23 cellular contexts compared by ENCODE assay signal in genomic region chr5:139037732-139038131, GRCh38.
DNase-seq lines count a peak whose midpoint lies in the region; ATAC-seq, FAIRE-seq and TF ChIP-seq lines count a peak whose summit lies in the region.
"Had no signal": no experiment of that assay in that cellular context is flagged by ENCODE, and none has a peak within 500 bp of the region (broad histone marks: within the 10 kb centered on the region; RNA-seq: fewer than 3 reads in every experiment).

No MANE protein-coding gene starts in this region.

- no peak overlapping the region for H3K4me3 Mint-ChIP-seq in osteocyte (ENCODE audit: unreplicated experiment)
- no peak overlapping the region for H3K4me3 Mint-ChIP-seq in mesothelial cell of epicardium
- H3K4me3 Mint-ChIP-seq: CD4-positive, CD25-positive, alpha-beta regulatory T cell; H9; HFFc6 had no signal

- intact Hi-C loops in GM12878 (cut with micrococcal nuclease; ENCODE audit: unreplicated experiment) (no loop called here), heart left ventricle (cut with DNase I) (no loop called here)

- H3K4me1 Mint-ChIP-seq in osteocyte (ENCODE audit: unreplicated experiment) (no peaks in the 10 kb centered on the region), mesothelial cell of epicardium (no peaks in the 10 kb centered on the region)
- H3K4me1 Mint-ChIP-seq: CD4-positive, CD25-positive, alpha-beta regulatory T cell had no signal

- SMC1A ChIA-PET in GM12878 (lab: Charles Lee; ENCODE audit: uncharacterized antibody, unreplicated experiment), result no interaction called here

- no peaks in the 10 kb centered on the region for H3K27me3 Mint-ChIP-seq in osteocyte (ENCODE audit: unreplicated experiment)
- H3K27me3 Mint-ChIP-seq in mesothelial cell of epicardium (ENCODE audit: low read depth), result no peaks in the 10 kb centered on the region
- H3K27me3 Mint-ChIP-seq: CD4-positive, CD25-positive, alpha-beta regulatory T cell had no signal

- 28% methylated on average over 3 of the region's 3 CpGs for WGBS in GM12878 (ENCODE audit: insufficient coverage, insufficient replicate concordance, low lambda C conversion rate, missing lambda C conversion rate)
- WGBS in heart left ventricle, 4 donors, result 89 to 99% (median 94%) methylated on average over 3 of the region's 3 CpGs

- no peaks in the 10 kb centered on the region; the same call in 2 of the 3 replicates for H3K9me3 ChIP-seq in GM12878 (replicated peaks; ENCODE audit: control insufficient read depth, insufficient read depth, low read length)
- peaks cover 0 to 4% (median 0%) of the 10 kb centered on the region in 12 donors for H3K9me3 ChIP-seq in heart left ventricle

- CTCF ChIA-PET in GM12878 (lab: Yijun Ruan, JAX), result no interaction called here

- RAD21 ChIA-PET in GM12878 (lab: Charles Lee; ENCODE audit: unreplicated experiment), result no interaction called here

- H3K4me1 ChIP-seq in GM12878 (ENCODE audit: control insufficient read depth, insufficient read depth, low read length), result no peaks in the 10 kb centered on the region
- H3K4me1 ChIP-seq in heart left ventricle, result no peaks in the 10 kb centered on the region

- BruUV-seq in GM12878 (replicated peaks; lab: Mats Ljungman, UMichigan), result no TSS peak

- no peak for TF ChIP-seq EP300 in GM12878 (IDR thresholded peaks at IDR 0.05; ENCODE audit: borderline replicate concordance in 1 of 2, control insufficient read depth in 1 of 2, low read depth in 2 of 2, low read length in 2 of 2)

- H3K9ac ChIP-seq in GM12878 (ENCODE audit: control insufficient read depth, insufficient read depth, low read length), result no peak overlapping the region

- FAIRE-seq in GM18507 (lab: Jason Lieb, UNC) (peak; percentile 24), GM12878 (lab: Jason Lieb, UNC) (no peak)
- FAIRE-seq: GM12891, HepG2 had no signal

- POLR2A ChIA-PET in GM12878 (lab: Charles Lee), result no interaction called here

- no peaks in the 10 kb centered on the region for H3K36me3 ChIP-seq in GM12878 (ENCODE audit: control insufficient read depth in 2 of 2, insufficient read depth in 2 of 2, low read length in 1 of 2)
- H3K36me3 ChIP-seq in heart left ventricle, result peaks cover 0 to 9% (median 0%) of the 10 kb centered on the region in 9 donors

- H3K36me3 Mint-ChIP-seq in osteocyte (ENCODE audit: unreplicated experiment) (peaks cover 20% of the 10 kb centered on the region), mesothelial cell of epicardium (peaks cover 37% of the 10 kb centered on the region)

- ATAC-seq in GM12878 (no peak), HG02642 (IDR thresholded peaks at IDR 0.05; ENCODE audit: poor library complexity, unreplicated experiment) (no peak), heart left ventricle (no peak)
- ATAC-seq: HepG2 had no signal

- no peak for TF ChIP-seq RAD21 in GM12878 (IDR thresholded peaks at IDR 0.05; ENCODE audit: insufficient read depth, low read depth, low read length)

- H4K20me1 ChIP-seq in GM12878 (ENCODE audit: control insufficient read depth, insufficient read depth), result no peaks in the 10 kb centered on the region

- in situ Hi-C loops in GM12878 (cut with MboI), result no loop called here

- no peaks in the 10 kb centered on the region for H3K27me3 ChIP-seq in GM12878 (replicated peaks in 1 of 2; ENCODE audit: control insufficient read depth in 2 of 2, insufficient read depth in 2 of 2, low read length in 1 of 2)
- H3K27me3 ChIP-seq in heart left ventricle, result no peaks in the 10 kb centered on the region

- no peak overlapping the region for H2AFZ ChIP-seq in GM12878 (ENCODE audit: control insufficient read depth, low read depth, low read length)
- H2AFZ ChIP-seq: PC-9 had no signal

- TF ChIP-seq CTCF in GM12878 (IDR thresholded peaks at IDR 0.05 in 2 of 3, conservative IDR thresholded peaks at IDR 0.05 in 1 of 3; ENCODE audit: control insufficient read depth in 2 of 3, extremely low read depth in 1 of 3, insufficient read depth in 1 of 3, low read depth in 3 of 3, low read length in 3 of 3) (no peak), osteocyte (IDR thresholded peaks at IDR 0.05) (no peak), mesothelial cell of epicardium (IDR thresholded peaks at IDR 0.05; ENCODE audit: unreplicated experiment) (no peak), heart left ventricle (IDR thresholded peaks at IDR 0.05) (no peak)

- H3K9me3 Mint-ChIP-seq in osteocyte (ENCODE audit: unreplicated experiment), result peaks cover 24% of the 10 kb centered on the region
- H3K9me3 Mint-ChIP-seq in mesothelial cell of epicardium, result peaks cover 32% of the 10 kb centered on the region

- H3K4me2 ChIP-seq in GM12878 (ENCODE audit: control insufficient read depth, insufficient read depth), result no peak overlapping the region
- H3K4me2 ChIP-seq: PC-9 had no signal

- H3K27ac ChIP-seq in GM12878 (ENCODE audit: control insufficient read depth, insufficient read depth), result no peak overlapping the region
- no peak overlapping the region for H3K27ac ChIP-seq in heart left ventricle
- H3K27ac ChIP-seq: HL-60, PC-9 had no signal

- no peak for TF ChIP-seq POLR2A in GM12878 (IDR thresholded peaks at IDR 0.05; ENCODE audit: low read depth, low read length)
- no peak for TF ChIP-seq POLR2A in heart left ventricle (IDR thresholded peaks at IDR 0.05)

- H3K79me2 ChIP-seq in GM12878 (ENCODE audit: control insufficient read depth, insufficient read depth, low read length), result no peaks in the 10 kb centered on the region

- H3K27ac Mint-ChIP-seq in osteocyte (ENCODE audit: unreplicated experiment), result no peak overlapping the region
- H3K27ac Mint-ChIP-seq in mesothelial cell of epicardium, result no peak overlapping the region
- H3K27ac Mint-ChIP-seq: CD4-positive, CD25-positive, alpha-beta regulatory T cell; H9; HFFc6 had no signal

- DNase-seq in EL (peak; percentile 10), GM18507 (ENCODE audit: extremely low spot score, insufficient read length, low read depth) (no peak), GM12878 (ENCODE audit: low read depth, low spot score) (no peak), osteocyte (ENCODE audit: extremely low spot score, unreplicated experiment) (peak; percentile 2), mesothelial cell of epicardium (ENCODE audit: low spot score in 2 of 2, unreplicated experiment in 2 of 2) (no peak), heart left ventricle (no peak)
- DNase-seq: CD4-positive, CD25-positive, alpha-beta regulatory T cell; H9; HFFc6; KBM-7; MM.1S; NCI-H1048; NCI-H1417 treated with DMSO at 0.1 percent for 48 hours; NCI-H187; NCI-H2107; NCI-H69; PC-9; RPMI8226; SHP77 treated with DMSO at 0.1 percent for 48 hours had no signal

- H3K4me3 ChIP-seq in GM12878, result no peak overlapping the region
- H3K4me3 ChIP-seq in heart left ventricle, result no peak overlapping the region
- H3K4me3 ChIP-seq: PC-9 had no signal

TF ChIP-seq in GM12878, 131 proteins besides CTCF, POLR2A, EP300 and RAD21 (continues in another document):
- TF ChIP-seq HSF1 (IDR thresholded peaks at IDR 0.05; ENCODE audit: low read depth, low read length) (no peak), SIN3A (IDR thresholded peaks at IDR 0.05; ENCODE audit: low read depth, low read length) (no peak), ZNF24 (IDR thresholded peaks at IDR 0.05) (no peak), POU2F2 (IDR thresholded peaks at IDR 0.05; ENCODE audit: borderline replicate concordance, low read depth, low read length) (no peak), CHD2 (IDR thresholded peaks at IDR 0.05; ENCODE audit: borderline replicate concordance, low read depth, low read length) (no peak), STAT1 (conservative IDR thresholded peaks at IDR 0.05) (no peak), SREBF1 (IDR thresholded peaks at IDR 0.05; ENCODE audit: low read length) (no peak), HDAC6 (IDR thresholded peaks at IDR 0.05; ENCODE audit: unreplicated experiment) (no peak), ESRRA (IDR thresholded peaks at IDR 0.05; ENCODE audit: low read length) (no peak), JUNB (IDR thresholded peaks at IDR 0.05) (peak; percentile 64), USF1 (IDR thresholded peaks at IDR 0.05; ENCODE audit: borderline replicate concordance, extremely low read length, insufficient read depth, low read depth, low read length) (no peak), TBL1XR1 (IDR thresholded peaks at IDR 0.05; ENCODE audit: low read depth, low read length) (no peak), RUNX3 (IDR thresholded peaks at IDR 0.05; ENCODE audit: low read length) (0 out of 2 replicates have a peak, but pooled peaks have one; percentile 15), NFXL1 (IDR thresholded peaks at IDR 0.05; ENCODE audit: borderline replicate concordance) (no peak), MLLT1 (IDR thresholded peaks at IDR 0.05) (no peak), PAX5 (IDR thresholded peaks at IDR 0.05; ENCODE audit: borderline replicate concordance, low read depth, low read length) (no peak)

Comparison
In these comparisons a context has a peak if more than half of its experiments do, and no peak if none do; other contexts are left out.
1. DNase-seq: peak in EL (single experiment) and osteocyte (single experiment); none in GM18507 (single experiment), GM12878 (single experiment), mesothelial cell of epicardium (0 of 2) and heart left ventricle (0 of 5).